In the genomic region with DNA sequence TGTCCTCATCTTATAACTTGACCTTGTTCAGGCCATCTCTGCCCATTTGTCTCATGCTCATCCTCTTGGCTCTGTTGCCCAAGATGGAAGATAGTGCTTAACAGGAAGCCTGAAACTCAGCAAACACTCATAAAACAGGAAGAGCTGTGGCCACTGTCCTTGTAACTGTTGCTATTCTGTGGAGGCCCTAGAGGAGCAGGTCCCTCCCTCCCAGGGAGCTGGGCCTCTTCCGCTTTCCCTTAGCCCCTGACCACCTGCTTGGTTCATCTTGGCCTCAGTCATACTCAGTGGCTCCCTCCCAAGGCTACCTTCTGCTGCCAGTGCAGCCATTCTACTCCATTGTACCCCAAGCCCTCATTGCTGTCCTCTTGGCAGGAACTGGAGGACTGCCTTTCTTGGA, we compare ENCODE assay signal across 12 cellular contexts. TPM values are rescaled to one million over a fixed set of nuclear protein-coding genes. Genes with fewer than 3 reads are reported as not detected.
A peak's percentile ranks its signal among the peaks of the same experiment; 100 is the strongest.
DNase-seq lines count a peak whose midpoint lies in the region; ATAC-seq, FAIRE-seq and TF ChIP-seq lines count a peak whose summit lies in the region.
"Had no signal": no experiment of that assay in that cellular context is flagged by ENCODE, and none has a peak within 500 bp of the region (broad histone marks: within the 10 kb centered on the region; RNA-seq: fewer than 3 reads in every experiment).

No MANE protein-coding gene starts in this region.

- peak overlapping the region; percentile 14 to 56 for H3K27ac ChIP-seq in small intestine (ENCODE audit: low read depth in 1 of 2, low read length in 1 of 2)
- no peak overlapping the region for H3K27ac ChIP-seq in foreskin keratinocyte

- H3K9me3 Mint-ChIP-seq in activated CD8-positive, alpha-beta memory T cell treated with anti-CD3 and anti-CD28 coated beads, Interleukin-2, amount 10 ng/mL, durations not matched to agents 7 days and 5 days (ENCODE audit: low read depth) = no peaks in the 10 kb centered on the region
- H3K9me3 Mint-ChIP-seq in effector memory CD8-positive, alpha-beta T cell = no peaks in the 10 kb centered on the region

- no peaks in the 10 kb centered on the region for H3K27me3 ChIP-seq in small intestine (ENCODE audit: control insufficient read depth in 2 of 2, insufficient read depth in 2 of 2, low read length in 2 of 2)
- no peaks in the 10 kb centered on the region for H3K27me3 ChIP-seq in foreskin keratinocyte
- H3K27me3 ChIP-seq: MG63 had no signal

- H3K36me3 ChIP-seq in small intestine (ENCODE audit: control insufficient read depth in 2 of 2, insufficient read depth in 2 of 2, low read length in 2 of 2) = no peaks in the 10 kb centered on the region
- H3K36me3 ChIP-seq: MG63 had no signal

- peaks cover 34% of the 10 kb centered on the region for H3K36me3 Mint-ChIP-seq in activated CD8-positive, alpha-beta memory T cell treated with anti-CD3 and anti-CD28 coated beads, Interleukin-2, amount 10 ng/mL, durations not matched to agents 7 days and 5 days
- peaks cover 24% of the 10 kb centered on the region for H3K36me3 Mint-ChIP-seq in effector memory CD8-positive, alpha-beta T cell (ENCODE audit: insufficient read depth)

- CTCF ChIA-PET in activated CD8-positive, alpha-beta memory T cell treated with anti-CD3 and anti-CD28 coated beads, Interleukin-2, amount 10 ng/mL, durations not matched to agents 7 days and 5 days (lab: Charles Lee) = interaction anchor here (0.6 to 25.1 kb wide), 15 partner anchors 8 to 769 kb away, joined by 3 to 859 read pairs (median 4); a partner anchor contains a TSS

- H3K4me1 Mint-ChIP-seq in activated CD8-positive, alpha-beta memory T cell treated with anti-CD3 and anti-CD28 coated beads, Interleukin-2, amount 10 ng/mL, durations not matched to agents 7 days and 5 days = peaks cover 78% of the 10 kb centered on the region
- peaks cover 64 to 68% of the 10 kb centered on the region in 2 donors for H3K4me1 Mint-ChIP-seq in effector memory CD8-positive, alpha-beta T cell (ENCODE audit: low read depth in 2 of 2)

- ATAC-seq in activated CD8-positive, alpha-beta memory T cell treated with anti-CD3 and anti-CD28 coated beads, Interleukin-2, amount 10 ng/mL, durations not matched to agents 7 days and 5 days = peak; percentile 5
- ATAC-seq in effector memory CD8-positive, alpha-beta T cell (replicated peaks) = no peak
- ATAC-seq in GM21619 (IDR thresholded peaks at IDR 0.05; ENCODE audit: unreplicated experiment) = no peak
- ATAC-seq in foreskin keratinocyte = no peak

- no peak for FAIRE-seq in small intestine (lab: Jason Lieb, UNC)
- FAIRE-seq: A204.1, astrocyte had no signal

- H3K27ac Mint-ChIP-seq in activated CD8-positive, alpha-beta memory T cell treated with anti-CD3 and anti-CD28 coated beads, Interleukin-2, amount 10 ng/mL, durations not matched to agents 7 days and 5 days = peak overlapping the region; percentile 87
- peak overlapping the region; percentile 89 to 94 for H3K27ac Mint-ChIP-seq in effector memory CD8-positive, alpha-beta T cell

- no peaks in the 10 kb centered on the region for H3K27me3 Mint-ChIP-seq in activated CD8-positive, alpha-beta memory T cell treated with anti-CD3 and anti-CD28 coated beads, Interleukin-2, amount 10 ng/mL, durations not matched to agents 7 days and 5 days
- no peaks in the 10 kb centered on the region for H3K27me3 Mint-ChIP-seq in effector memory CD8-positive, alpha-beta T cell

- no peaks in the 10 kb centered on the region for H3K9me3 ChIP-seq in small intestine (ENCODE audit: control insufficient read depth, low read depth)
- H3K9me3 ChIP-seq: MG63 had no signal

- H3K4me3 ChIP-seq in small intestine (ENCODE audit: low read depth in 1 of 2, low read length in 2 of 2) = no peak overlapping the region
- H3K4me3 ChIP-seq: MG63 had no signal

- peak overlapping the region; percentile 88 for H3K4me3 Mint-ChIP-seq in activated CD8-positive, alpha-beta memory T cell treated with anti-CD3 and anti-CD28 coated beads, Interleukin-2, amount 10 ng/mL, durations not matched to agents 7 days and 5 days
- H3K4me3 Mint-ChIP-seq in effector memory CD8-positive, alpha-beta T cell = peak overlapping the region; percentile 50 to 94

- 73 to 94% (median 73%) methylated on average over 1 of the region's 1 CpG for WGBS in small intestine, 3 donors

- TF ChIP-seq CTCF in foreskin keratinocyte (conservative IDR thresholded peaks at IDR 0.05) = no peak

- no peak for DNase-seq in activated CD8-positive, alpha-beta memory T cell treated with anti-CD3 and anti-CD28 coated beads, Interleukin-2, amount 10 ng/mL, durations not matched to agents 7 days and 5 days
- no peak for DNase-seq in activated CD8-positive, alpha-beta memory T cell treated with anti-CD3 and anti-CD28 coated beads, Interleukin-2, amount 50 U/mL, for 4 hours
- DNase-seq in SIG-M5 (lab: John Stamatoyannopoulos, UW) (peak; percentile 93), small intestine (no peak), foreskin keratinocyte (no peak)
- no peak for DNase-seq in effector memory CD8-positive, alpha-beta T cell
- no peak for DNase-seq in stimulated activated CD4-positive, alpha-beta T cell treated with anti-CD3 and anti-CD28 coated beads, Interleukin-4, amount 100 ng/mL, for 4 hours
- DNase-seq: SW 1271 had no signal

- H3K4me1 ChIP-seq in small intestine (ENCODE audit: control insufficient read depth in 2 of 2, insufficient read depth in 1 of 2, low read depth in 1 of 2, low read length in 1 of 2) (peaks cover 2 to 11% of the 10 kb centered on the region in 2 donors), foreskin keratinocyte (peaks cover 26% of the 10 kb centered on the region)

RNA-seq across cellular contexts. Expression of a gene that starts 3.5 kb away (rescaled TPM):
- 100 to 1,000 TPM; 156 to 175 TPM for total RNA-seq in activated CD8-positive, alpha-beta memory T cell treated with anti-CD3 and anti-CD28 coated beads, Interleukin-2, amount 10 ng/mL, durations not matched to agents 7 days and 5 days
- polyA plus RNA-seq in small intestine (10 to 100 TPM; 28.2 to 34.4 (median 28.6) TPM), foreskin keratinocyte (104 and 110 TPM in 2 replicates)
- total RNA-seq in foreskin keratinocyte = 115 and 118 TPM in 2 replicates

RNA-seq across cellular contexts. Expression of a gene that starts 8.8 kb away (rescaled TPM):
- total RNA-seq in activated CD8-positive, alpha-beta memory T cell treated with anti-CD3 and anti-CD28 coated beads, Interleukin-2, amount 10 ng/mL, durations not matched to agents 7 days and 5 days = 100 to 1,000 TPM; 266 to 369 TPM
- polyA plus RNA-seq in small intestine (1 to 10 TPM; 4.8 to 7.8 (median 6.9) TPM), foreskin keratinocyte (5.9 and 7.3 TPM in 2 replicates)
- total RNA-seq in foreskin keratinocyte = 5.7 and 6.2 TPM in 2 replicates

RNA-seq across cellular contexts. Expression of a gene that starts 51.1 kb away (rescaled TPM):
- total RNA-seq in activated CD8-positive, alpha-beta memory T cell treated with anti-CD3 and anti-CD28 coated beads, Interleukin-2, amount 10 ng/mL, durations not matched to agents 7 days and 5 days = 10 to 100 TPM; 49.9 to 61.3 TPM
- polyA plus RNA-seq in small intestine = 10 to 100 TPM; 13.9 to 18.1 (median 13.9) TPM
- total RNA-seq in foreskin keratinocyte = 20.5 and 24.5 TPM in 2 replicates
- 23.5 and 26.5 TPM in 2 replicates for polyA plus RNA-seq in foreskin keratinocyte

RNA-seq across cellular contexts. Expression of a gene that starts 52.9 kb away (rescaled TPM):
- total RNA-seq in activated CD8-positive, alpha-beta memory T cell treated with anti-CD3 and anti-CD28 coated beads, Interleukin-2, amount 10 ng/mL, durations not matched to agents 7 days and 5 days = 10 to 100 TPM; 15.6 to 17.8 TPM
- 1 to 10 TPM; 1.1 to 3.9 (median 1.9) TPM for polyA plus RNA-seq in small intestine
- 5.0 and 5.4 TPM in 2 replicates for total RNA-seq in foreskin keratinocyte
- polyA plus RNA-seq in foreskin keratinocyte = 3.8 and 4.0 TPM in 2 replicates

RNA-seq across cellular contexts. Expression of a gene that starts 54.3 kb away (rescaled TPM):
- 1 to 10 TPM; 3.4 to 4.1 TPM for total RNA-seq in activated CD8-positive, alpha-beta memory T cell treated with anti-CD3 and anti-CD28 coated beads, Interleukin-2, amount 10 ng/mL, durations not matched to agents 7 days and 5 days
- polyA plus RNA-seq in small intestine (under 1 TPM in 1 of 3 donors, not detected in 2; 0.34 TPM), foreskin keratinocyte (0.02 TPM in 2 replicates)
- 0.03 and 0.04 TPM in 2 replicates for total RNA-seq in foreskin keratinocyte

Comparison
In these comparisons a context has a peak if more than half of its experiments do, and no peak if none do; other contexts are left out.
1. RNA of a gene that starts 8.8 kb away (total RNA-seq): 266 to 369 TPM in activated CD8-positive, alpha-beta memory T cell treated with anti-CD3 and anti-CD28 coated beads, Interleukin-2, amount 10 ng/mL, durations not matched to agents 7 days and 5 days; 5.7 to 6.2 TPM in foreskin keratinocyte; every median in the first group is over 10 times any median in the second.